ENCODE assay signal across 1 cellular context in the genomic region with DNA sequence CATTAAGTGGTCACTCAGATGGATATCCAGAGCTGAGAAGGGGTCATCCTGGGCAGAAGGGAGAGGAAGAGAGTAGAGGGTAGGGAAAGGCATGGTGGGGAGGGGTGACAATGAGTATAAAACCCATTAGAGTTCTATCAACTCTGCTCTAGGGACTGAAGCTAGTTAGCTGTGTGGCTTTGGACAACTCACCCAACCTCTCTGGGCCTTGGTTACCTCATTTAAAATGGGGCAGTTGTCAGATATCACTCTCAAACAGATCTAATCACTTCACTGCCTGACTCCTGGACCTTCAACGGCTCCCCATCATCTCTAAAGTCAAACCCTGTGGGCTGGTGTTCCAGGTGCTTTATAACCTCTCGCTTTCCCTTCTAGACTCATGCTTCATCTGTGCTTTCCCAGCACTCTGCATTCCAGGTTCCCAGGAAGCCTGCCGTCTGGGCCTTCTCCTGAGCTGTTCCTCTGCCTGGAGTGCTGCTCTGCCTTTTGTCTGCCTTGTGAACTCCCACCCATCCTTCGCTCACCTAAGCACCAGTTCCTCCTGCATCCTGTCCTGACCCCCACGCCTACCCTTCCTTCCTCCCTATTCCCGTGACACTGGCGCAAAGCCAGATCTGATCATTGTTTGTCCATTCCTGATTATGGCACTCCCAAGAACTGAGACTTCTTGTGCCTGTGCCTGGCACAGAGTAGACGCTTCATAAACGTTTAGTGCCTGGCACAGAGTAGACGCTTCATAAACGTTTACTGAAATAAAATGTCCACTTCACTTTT.
TF ChIP-seq lines count a peak whose summit lies in the region.

No MANE protein-coding gene starts in this region.

TF ChIP-seq in K562, 482 proteins besides CTCF, POLR2A, EP300 and RAD21:
- TF ChIP-seq TOE1 (IDR thresholded peaks at IDR 0.05; ENCODE audit: borderline replicate concordance): no peak
- no peak for TF ChIP-seq TOE1 (CRISPR knock-in tag; IDR thresholded peaks at IDR 0.05; ENCODE audit: borderline replicate concordance, low read depth)
- peak; percentile 69 for TF ChIP-seq ZFP36 (IDR thresholded peaks at IDR 0.05; ENCODE audit: low read depth, low read length, partially characterized antibody)
- TF ChIP-seq BCOR (IDR thresholded peaks at IDR 0.05): 0 out of 2 replicates have a peak, but pooled peaks have one; percentile 26
- no peak for TF ChIP-seq CHD2 (IDR thresholded peaks at IDR 0.05; ENCODE audit: low read depth, low read length)
- no peak for TF ChIP-seq ZNF253 (CRISPR knock-in tag; conservative IDR thresholded peaks at IDR 0.05)
- TF ChIP-seq RBM25 (IDR thresholded peaks at IDR 0.05; ENCODE audit: low read depth, low read length, severe bottlenecking): peak; percentile 86
- no peak for TF ChIP-seq NCOA2 (IDR thresholded peaks at IDR 0.05; ENCODE audit: partially characterized antibody in 2 of 2)
- TF ChIP-seq NFIC (IDR thresholded peaks at IDR 0.05): peak; percentile 79
- no peak for TF ChIP-seq ZNF445 (CRISPR knock-in tag; IDR thresholded peaks at IDR 0.05; ENCODE audit: low read depth)
- no peak for TF ChIP-seq HCFC1 (IDR thresholded peaks at IDR 0.05; ENCODE audit: low read depth, low read length)
TF ChIP-seq in K562: peak in this region for 4.
